ENCODE assay signal across 9 cellular contexts in genomic region chr11:7892059-7892699, GRCh38. TPM values are rescaled to one million over a fixed set of nuclear protein-coding genes. Genes with fewer than 3 reads are reported as not detected.
DNase-seq lines count a peak whose midpoint lies in the region; ATAC-seq and TF ChIP-seq lines count a peak whose summit lies in the region.
"Had no signal": no experiment of that assay in that cellular context is flagged by ENCODE, and none has a peak within 500 bp of the region (broad histone marks: within the 10 kb centered on the region; RNA-seq: fewer than 3 reads in every experiment).

No MANE protein-coding gene starts in this region.

- CTCF ChIA-PET in IMR-90 (lab: Yijun Ruan, JAX), result interaction anchor here (0.7 to 4.7 kb wide), 7 partner anchors 9 to 108 kb away, joined by 3 to 51 read pairs (median 4); partner anchors contain the start of gene EIF3F

- no peaks in the 10 kb centered on the region for H3K79me1 ChIP-seq in IMR-90 (ENCODE audit: low read depth in 1 of 2, low read length in 2 of 2)

- H3K36me3 ChIP-seq in BLaER1, result no peaks in the 10 kb centered on the region
- H3K36me3 ChIP-seq in IMR-90 (ENCODE audit: control insufficient read depth, insufficient read depth, low read length), result no peaks in the 10 kb centered on the region

- TF ChIP-seq RAD21 in IMR-90 (IDR thresholded peaks at IDR 0.05; ENCODE audit: low read length), result no peak

- H2AK9ac ChIP-seq in IMR-90 (replicated peaks; ENCODE audit: low read depth, low read length, poor library complexity), result peak overlapping the region; percentile 76

- peak overlapping the region; percentile 93 for H2BK120ac ChIP-seq in IMR-90 (ENCODE audit: low read depth, low read length)

- H4K20me1 ChIP-seq in BLaER1 (no peaks in the 10 kb centered on the region), IMR-90 (ENCODE audit: insufficient read depth, low read length) (no peaks in the 10 kb centered on the region)

- TF ChIP-seq POLR2A in IMR-90 (IDR thresholded peaks at IDR 0.05; ENCODE audit: low read depth, low read length), result no peak

- POLR2A ChIA-PET in IMR-90 (lab: Charles Lee; ENCODE audit: unreplicated experiment), result interaction anchor here (1.7 kb wide), 1 partner anchor 95 kb away, joined by 5 read pairs; the partner anchor contains the start of gene EIF3F

- in situ Hi-C loops in IMR-90 (cut with MboI; ENCODE audit: low sequenced_read_pairs), result loop anchor here (5.0 to 25.0 kb wide), 3 partner anchors 100 to 330 kb away; no protein-coding TSS in a partner anchor

- H2BK15ac ChIP-seq in IMR-90 (ENCODE audit: low read depth, low read length), result peak overlapping the region; percentile 88; the same call in 2 of the 3 replicates

- peak overlapping the region; percentile 91 for H4K91ac ChIP-seq in IMR-90 (ENCODE audit: insufficient read depth, low read depth, low read length)

- peak overlapping the region; percentile 87 for H2BK5ac ChIP-seq in IMR-90 (ENCODE audit: low read depth, low read length, poor library complexity, severe bottlenecking)

- H3K4me1 ChIP-seq in BLaER1 (peaks cover 60% of the 10 kb centered on the region), IMR-90 (ENCODE audit: control insufficient read depth, insufficient read depth, low read length) (peaks cover 9% of the 10 kb centered on the region)

- H3K4ac ChIP-seq in IMR-90 (ENCODE audit: low read depth, low read length), result peak overlapping the region; percentile 93

- peak overlapping the region; percentile 94 for H4K5ac ChIP-seq in IMR-90 (ENCODE audit: low read depth, low read length)

- intact Hi-C loops in IMR-90 (cut with micrococcal nuclease), result loop anchor here (1.0 to 10.0 kb wide), 4 partner anchors 75 to 317 kb away; partner anchors contain the start of genes EIF3F and NLRP10

- peak; percentile 53 for ATAC-seq in GM21529 (IDR thresholded peaks at IDR 0.05; ENCODE audit: unreplicated experiment)
- ATAC-seq in IMR-90 (ENCODE audit: low read depth), result peak; percentile 68
- no peak for ATAC-seq in GM19023 (IDR thresholded peaks at IDR 0.05; ENCODE audit: unreplicated experiment)

- peak overlapping the region; percentile 99 for H3K27ac ChIP-seq in BLaER1
- peak overlapping the region; percentile 82; the same call in 1 of the 2 replicates for H3K27ac ChIP-seq in IMR-90 (ENCODE audit: insufficient read depth, low read length)

- peaks cover 6% of the 10 kb centered on the region; the same call in 1 of the 2 replicates for H3K9me3 ChIP-seq in BLaER1
- H3K9me3 ChIP-seq in IMR-90 (ENCODE audit: control insufficient read depth, insufficient read depth, low read length), result no peaks in the 10 kb centered on the region

- dilution Hi-C loops in IMR-90 (cut with HindIII; ENCODE audit: low sequenced_read_pairs, unreplicated experiment), result no loop called here

- DNase-seq in IMR-90 (peak; percentile 88), epithelial cell of proximal tubule (ENCODE audit: low read depth) (peak; percentile 41), DMS153 treated with DMSO at 0.1 percent for 48 hours (lab: John Stamatoyannopoulos, UW; ENCODE audit: unreplicated experiment) (no peak), NCI-H1092 treated with DMSO at 0.1 percent for 48 hours (lab: John Stamatoyannopoulos, UW) (no peak), COLO829 (ENCODE audit: low spot score) (no peak)

- WGBS in IMR-90 (ENCODE audit: extremely low coverage in 2 of 2, insufficient read length in 1 of 2), 2 experiments, result no CpG with 5 or more reads among the region's 6 CpGs

- H3K9me1 ChIP-seq in IMR-90 (ENCODE audit: insufficient read depth, low read length), result no peaks in the 10 kb centered on the region

- TF ChIP-seq CTCF in IMR-90 (conservative IDR thresholded peaks at IDR 0.05; ENCODE audit: low read depth, low read length) (no peak), epithelial cell of proximal tubule (conservative IDR thresholded peaks at IDR 0.05; ENCODE audit: low read depth, low read length) (no peak)

- H3K18ac ChIP-seq in IMR-90 (ENCODE audit: low read depth, low read length), result peak overlapping the region; percentile 87; the same call in 1 of the 2 replicates

- peak overlapping the region; percentile 88 for H2BK20ac ChIP-seq in IMR-90 (ENCODE audit: low read depth, low read length)

- no TSS peak for BruUV-seq in IMR-90 (replicated peaks; lab: Mats Ljungman, UMichigan)

- H3K27me3 ChIP-seq in BLaER1 (no peaks in the 10 kb centered on the region), IMR-90 (ENCODE audit: control insufficient read depth, insufficient read depth, low read length) (no peaks in the 10 kb centered on the region)

- H3K4me3 ChIP-seq in BLaER1 (no peak overlapping the region), IMR-90 (ENCODE audit: insufficient read depth, low read depth, low read length) (no peak overlapping the region), epithelial cell of proximal tubule (ENCODE audit: low read depth, low read length) (no peak overlapping the region)

- peak overlapping the region; percentile 78 for H3K56ac ChIP-seq in IMR-90 (ENCODE audit: extremely low read depth, insufficient read depth, low read length)

- H3K9ac ChIP-seq in BLaER1 (peak overlapping the region; percentile 89), IMR-90 (ENCODE audit: low read depth, low read length) (peak overlapping the region; percentile 62; the same call in 1 of the 2 replicates)

- peak overlapping the region; percentile 65 for H3K14ac ChIP-seq in IMR-90 (replicated peaks; ENCODE audit: low read depth, low read length)

- H2AK5ac ChIP-seq in IMR-90 (ENCODE audit: low read depth, low read length), result peak overlapping the region; percentile 86

- peak overlapping the region; percentile 92 to 96 for H4K8ac ChIP-seq in IMR-90 (ENCODE audit: low read depth in 2 of 2, low read length in 2 of 2)

- H2AFZ ChIP-seq in IMR-90 (replicated peaks; ENCODE audit: low read length, poor library complexity), result peak overlapping the region; percentile 68

- H3K4me2 ChIP-seq in BLaER1, result peak overlapping the region; percentile 97
- H3K4me2 ChIP-seq in IMR-90 (ENCODE audit: low read depth, low read length), result peak overlapping the region; percentile 81

- 0 out of 2 replicates have a peak overlapping the region, but pooled peaks have one; percentile 32 for H3K23ac ChIP-seq in IMR-90 (ENCODE audit: low read depth, low read length)

TF ChIP-seq in IMR-90, 13 proteins besides CTCF, POLR2A, EP300 and RAD21:
- TF ChIP-seq NFE2L2 (IDR thresholded peaks at IDR 0.05; ENCODE audit: low read depth, low read length), result no peak
- TF ChIP-seq MXI1 (IDR thresholded peaks at IDR 0.05; ENCODE audit: borderline replicate concordance, low read depth, low read length), result no peak
- TF ChIP-seq USF2 (IDR thresholded peaks at IDR 0.05; ENCODE audit: low read depth, low read length), result peak; percentile 90
- TF ChIP-seq MAFK (IDR thresholded peaks at IDR 0.05; ENCODE audit: low read depth, low read length), result no peak
- no peak for TF ChIP-seq SMC3 (IDR thresholded peaks at IDR 0.05; ENCODE audit: low read depth, low read length)
- TF ChIP-seq RCOR1 (IDR thresholded peaks at IDR 0.05; ENCODE audit: insufficient replicate concordance, low read length), result no peak
- peak; percentile 94 for TF ChIP-seq BHLHE40 (IDR thresholded peaks at IDR 0.05; ENCODE audit: low read depth, low read length)
- TF ChIP-seq CEBPB (IDR thresholded peaks at IDR 0.05; ENCODE audit: low read depth, low read length), result peak; percentile 90
- no peak for TF ChIP-seq RFX5 (IDR thresholded peaks at IDR 0.05; ENCODE audit: low read depth, low read length)
TF ChIP-seq in IMR-90: peak in this region for 3.

RNA-seq across cellular contexts. Expression of gene OR10A6, which starts 38.9 kb away (rescaled TPM):
- total RNA-seq in IMR-90 (2012; rRNA removed) (not detected in 2 replicates), epithelial cell of proximal tubule (not detected in 2 replicates)
- 0.14 and 0.19 TPM in 2 replicates for polyA plus RNA-seq in IMR-90 (2012; rRNA removed)
- polyA plus RNA-seq in IMR-90 (2012; cell fraction: cytosol; rRNA removed), result 0.03 TPM in 1 of 2 replicates, not detected in the other
- polyA plus RNA-seq in IMR-90 (2012; cell fraction: nucleus; rRNA removed; ENCODE audit: low replicate concordance), result 0.09 and 1.0 TPM in 2 replicates
- total RNA-seq: T-helper 1 cell treated with Interleukin-12 subunit alpha and Interleukin-12 subunit beta and Interleukin-4 antibody, amounts not matched to agents 30 ng/mL and 1 ng/mL, for 36 hours had no signal

RNA-seq across cellular contexts. Expression of gene OR10A3, which starts 49.3 kb away (rescaled TPM):
- under 0.01 TPM in 1 of 2 replicates, not detected in the other for total RNA-seq in IMR-90 (2012; rRNA removed)
- 0.03 and 0.13 TPM in 2 replicates for polyA plus RNA-seq in IMR-90 (2012; rRNA removed)
- not detected in 2 replicates for polyA plus RNA-seq in IMR-90 (2012; cell fraction: cytosol; rRNA removed)
- polyA plus RNA-seq in IMR-90 (2012; cell fraction: nucleus; rRNA removed; ENCODE audit: low replicate concordance), result 0.12 and 1.1 TPM in 2 replicates
- not detected in 2 replicates for total RNA-seq in epithelial cell of proximal tubule
- total RNA-seq: T-helper 1 cell treated with Interleukin-12 subunit alpha and Interleukin-12 subunit beta and Interleukin-4 antibody, amounts not matched to agents 30 ng/mL and 1 ng/mL, for 36 hours had no signal

Comparison
In these comparisons a context has a peak if more than half of its experiments do, and no peak if none do; other contexts are left out.
1. DNase-seq: peak in IMR-90 (single experiment) and epithelial cell of proximal tubule (single experiment); none in DMS153 treated with DMSO at 0.1 percent for 48 hours (single experiment), NCI-H1092 treated with DMSO at 0.1 percent for 48 hours (single experiment) and COLO829 (single experiment).